Comparison of ENCODE assay signal across 17 cellular contexts in the genomic region with DNA sequence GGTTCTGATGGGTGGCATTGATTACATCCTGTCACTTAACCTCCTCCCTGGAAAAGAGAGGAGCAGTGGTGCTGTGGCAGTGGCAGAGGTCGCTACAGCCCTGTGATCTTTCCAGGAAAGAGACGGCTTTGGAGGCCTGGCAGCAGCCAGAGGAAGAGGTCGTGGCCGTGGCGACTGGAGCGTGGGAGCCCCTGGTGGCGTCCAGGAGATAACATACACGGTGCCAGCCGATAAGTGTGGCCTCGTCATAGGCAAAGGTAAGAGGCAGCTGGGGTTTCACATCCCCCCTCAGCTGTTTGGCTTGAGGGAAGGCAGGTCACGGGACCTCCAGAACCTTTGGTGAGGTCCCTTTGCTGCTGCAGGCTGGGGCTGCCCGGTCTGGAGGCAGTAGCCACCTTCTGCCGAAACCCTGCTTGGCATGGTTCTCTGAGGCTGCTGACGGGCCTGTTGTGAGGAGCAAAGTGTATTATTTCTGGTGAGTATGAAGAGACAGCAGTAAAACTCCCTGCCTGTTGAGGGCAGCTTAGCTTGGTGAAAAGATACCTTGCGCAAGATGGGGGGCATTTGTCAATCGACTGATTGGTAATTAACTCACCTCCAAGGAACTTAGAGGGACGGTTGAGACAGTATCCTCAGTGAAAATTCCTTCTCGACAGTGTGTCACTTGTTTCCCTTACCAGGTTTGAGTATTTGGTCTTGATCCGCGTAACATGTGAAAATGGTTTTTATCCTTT. TPM values are rescaled to one million over a fixed set of nuclear protein-coding genes. Genes with fewer than 3 reads are reported as not detected.
DNase-seq lines count a peak whose midpoint lies in the region; TF ChIP-seq lines count a peak whose summit lies in the region.
"Had no signal": no experiment of that assay in that cellular context is flagged by ENCODE, and none has a peak within 500 bp of the region (broad histone marks: within the 10 kb centered on the region; RNA-seq: fewer than 3 reads in every experiment).

No MANE protein-coding gene starts in this region.

- no peak overlapping the region for H2AFZ ChIP-seq in neural progenitor cell (replicated peaks)

- peaks cover 4% of the 10 kb centered on the region for H3K4me1 ChIP-seq in cardiac muscle cell (ENCODE audit: low read depth)
- H3K4me1 ChIP-seq in neural progenitor cell, result peaks cover 11% of the 10 kb centered on the region

- no peak overlapping the region for H3K9ac ChIP-seq in neural progenitor cell

- H3K36me3 ChIP-seq in cardiac muscle cell, result peaks cover 50% of the 10 kb centered on the region
- H3K36me3 ChIP-seq in neural progenitor cell, result no peaks in the 10 kb centered on the region

- H3K4me1 Mint-ChIP-seq in neural progenitor cell, result peaks cover 25% of the 10 kb centered on the region

- DNase-seq in SK-MEL-5 (ENCODE audit: low read depth, low spot score) (peak; percentile 9), cardiac muscle cell (ENCODE audit: low read depth in 1 of 2, low spot score in 1 of 2) (peak in 1 of 2 donors; percentile 29), neural progenitor cell (ENCODE audit: low spot score) (peak; percentile 36), NCI-H187 (lab: John Stamatoyannopoulos, UW) (no peak)
- no peak for DNase-seq in stimulated activated CD4-positive, alpha-beta T cell treated with anti-CD3 and anti-CD28 coated beads, Interleukin-2, amount 100 ng/mL, for 48 hours
- DNase-seq in NK-92 treated with Interleukin-12 subunit alpha and Interleukin-12 subunit beta, amount 100 ng/mL, for 24 hours (lab: John Stamatoyannopoulos, UW), result no peak
- DNase-seq: activated CD4-positive, alpha-beta T cell treated with anti-CD3 and anti-CD28 coated beads, Interleukin-2, amount 50 U/mL, for 1 hour; activated T-cell treated with anti-CD3 and anti-CD28 coated beads, Interleukin-2, amount 50 U/mL, for 4 hours; foreskin melanocyte; NCI-H2081 treated with DMSO at 0.1 percent for 48 hours; SHP77; stimulated activated CD4-positive, alpha-beta T cell treated with anti-CD3 and anti-CD28 coated beads, Interleukin-1b, Interleukin-23, amount 100 ng/mL, for 48 hours had no signal

- peaks cover 2% of the 10 kb centered on the region for H3K27me3 Mint-ChIP-seq in neural progenitor cell (ENCODE audit: insufficient read depth, low read depth)

- H3K9me3 ChIP-seq in cardiac muscle cell (ENCODE audit: low read depth) (no peaks in the 10 kb centered on the region), neural progenitor cell (ENCODE audit: low read depth) (no peaks in the 10 kb centered on the region)
- H3K9me3 ChIP-seq: thoracic aorta had no signal

- H3K79me2 ChIP-seq in neural progenitor cell (ENCODE audit: low read depth), result no peaks in the 10 kb centered on the region

- peaks cover 27% of the 10 kb centered on the region for H4K20me1 ChIP-seq in neural progenitor cell (ENCODE audit: low read depth)

- H3K27ac Mint-ChIP-seq in neural progenitor cell, result no peak overlapping the region

- H3K27me3 ChIP-seq in cardiac muscle cell (no peaks in the 10 kb centered on the region), neural progenitor cell (no peaks in the 10 kb centered on the region)

- no peak overlapping the region for H3K4me3 Mint-ChIP-seq in neural progenitor cell
- H3K4me3 Mint-ChIP-seq: activated T-cell treated with anti-CD3 and anti-CD28 coated beads, Interleukin-2, amount 50 U/mL, for 4 hours had no signal

- peaks cover 27% of the 10 kb centered on the region for H3K36me3 Mint-ChIP-seq in neural progenitor cell

- TF ChIP-seq CTCF in GM12873 (IDR thresholded peaks at IDR 0.05; ENCODE audit: insufficient read depth, low read depth, low read length, missing control alignments) (peak; percentile 14), cardiac muscle cell (IDR thresholded peaks at IDR 0.05; ENCODE audit: low read depth, low read length) (no peak), neural progenitor cell (IDR thresholded peaks at IDR 0.05) (peak; percentile 20)

- H3F3A ChIP-seq in neural progenitor cell (ENCODE audit: low read depth), result peaks cover 9% of the 10 kb centered on the region

- in situ Hi-C loops in SK-MEL-5 (cut with HindIII; ENCODE audit: low pct_unique_long_range_greater_than_20kb, low sequenced_read_pairs), result no loop called here

- peak overlapping the region; percentile 47 for H3K27ac ChIP-seq in cardiac muscle cell
- H3K27ac ChIP-seq in neural progenitor cell, result no peak overlapping the region
- H3K27ac ChIP-seq: C4-2B, thoracic aorta had no signal

- no peak overlapping the region for H3K4me3 ChIP-seq in cardiac muscle cell
- H3K4me3 ChIP-seq in neural progenitor cell, result no peak overlapping the region
- H3K4me3 ChIP-seq: thoracic aorta had no signal

- no peak overlapping the region for H3K4me2 ChIP-seq in neural progenitor cell

- no peaks in the 10 kb centered on the region for H3K9me3 Mint-ChIP-seq in neural progenitor cell
- H3K9me3 Mint-ChIP-seq: activated T-cell treated with anti-CD3 and anti-CD28 coated beads, Interleukin-2, amount 50 U/mL, for 4 hours had no signal

RNA-seq across cellular contexts. Expression of a gene that starts 38.0 kb away (rescaled TPM):
- total RNA-seq in SK-MEL-5 (2014; rRNA removed; shearing (Covaris generic)), result not detected in 2 replicates
- 0.23 and 0.96 TPM in 2 replicates for polyA plus RNA-seq in SK-MEL-5 (2015; cell fraction: cytosol; rRNA removed)
- polyA plus RNA-seq in SK-MEL-5 (2015; cell fraction: nucleus; rRNA removed), result 0.41 TPM in 1 of 2 replicates, not detected in the other
- 0.30 and 0.70 TPM in 2 replicates for total RNA-seq in cardiac muscle cell
- 0.55 and 0.86 TPM in 2 replicates for polyA plus RNA-seq in cardiac muscle cell
- total RNA-seq in neural progenitor cell (ENCODE audit: low replicate concordance), result not detected in 2 replicates
- total RNA-seq: cerebellum; T-helper 2 cell treated with Interferon-gamma antibody and Interleukin-4, amounts not matched to agents 100 ng/mL and 5 ng/mL, for 36 hours; thoracic aorta had no signal

RNA-seq across cellular contexts. Expression of a gene that starts 47.0 kb away (rescaled TPM):
- total RNA-seq in SK-MEL-5 (2014; rRNA removed; shearing (Covaris generic)), result 58.2 and 61.0 TPM in 2 replicates
- polyA plus RNA-seq in SK-MEL-5 (2015; cell fraction: cytosol; rRNA removed), result 70.8 and 77.7 TPM in 2 replicates
- polyA plus RNA-seq in SK-MEL-5 (2015; cell fraction: nucleus; rRNA removed), result 141 and 273 TPM in 2 replicates
- total RNA-seq in cardiac muscle cell (69.5 and 115 TPM in 2 replicates), neural progenitor cell (ENCODE audit: low replicate concordance) (65.2 and 87.2 TPM in 2 replicates)
- polyA plus RNA-seq in cardiac muscle cell, result 82.0 and 116 TPM in 2 replicates

Comparison
In these comparisons a context has a peak if more than half of its experiments do, and no peak if none do; other contexts are left out.
1. DNase-seq: peak in SK-MEL-5 (single experiment) and neural progenitor cell (single experiment); none in stimulated activated CD4-positive, alpha-beta T cell treated with anti-CD3 and anti-CD28 coated beads, Interleukin-2, amount 100 ng/mL, for 48 hours (0 of 2), NCI-H187 (0 of 2) and NK-92 treated with Interleukin-12 subunit alpha and Interleukin-12 subunit beta, amount 100 ng/mL, for 24 hours (single experiment).